Comparison of ENCODE assay signal across 10 cellular contexts in the genomic region with DNA sequence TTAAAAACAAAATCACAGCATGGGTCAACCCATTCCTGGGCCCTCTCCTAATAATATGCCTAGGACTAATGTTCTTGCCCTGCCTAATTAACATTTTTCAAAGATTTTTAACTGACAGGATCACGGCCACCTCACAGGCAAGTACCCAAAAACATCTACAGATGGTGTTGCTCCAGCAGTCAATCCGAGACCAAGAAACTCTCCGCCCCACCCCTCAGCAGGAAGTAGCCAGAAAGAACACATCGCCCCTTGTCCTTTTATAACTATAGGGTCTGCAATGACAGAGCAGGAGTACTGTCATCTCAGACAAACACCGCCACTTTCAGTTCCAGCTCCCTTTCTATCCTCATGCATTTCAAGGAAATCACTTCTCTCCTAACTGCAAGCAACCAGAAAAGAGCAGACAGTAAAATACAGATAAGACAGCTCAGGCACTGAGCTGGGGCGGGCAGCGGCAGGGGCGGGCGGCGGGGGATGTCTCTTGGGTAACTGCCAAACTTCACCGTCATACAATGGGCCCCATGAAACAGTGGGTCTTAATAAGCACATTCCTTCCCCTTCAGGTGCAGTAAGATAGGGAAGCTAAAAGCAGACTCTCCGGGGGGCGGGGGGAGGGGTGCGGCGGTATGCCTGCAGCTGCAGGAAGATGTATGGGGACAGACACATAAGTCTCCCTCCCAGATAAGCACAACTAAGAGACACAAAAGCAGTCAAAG.
DNase-seq lines count a peak whose midpoint lies in the region; ATAC-seq and TF ChIP-seq lines count a peak whose summit lies in the region.
"Had no signal": no experiment of that assay in that cellular context is flagged by ENCODE, and none has a peak within 500 bp of the region (broad histone marks: within the 10 kb centered on the region; RNA-seq: fewer than 3 reads in every experiment).

No MANE protein-coding gene starts in this region.

- TF ChIP-seq CTCF in brain (conservative IDR thresholded peaks at IDR 0.05) (no peak), smooth muscle cell (IDR thresholded peaks at IDR 0.05; ENCODE audit: borderline replicate concordance, insufficient read depth, poor library complexity, severe bottlenecking) (no peak), lower leg skin (IDR thresholded peaks at IDR 0.05) (no peak), foreskin fibroblast (IDR thresholded peaks at IDR 0.05; ENCODE audit: low read depth, low read length) (no peak)

- peak overlapping the region; percentile 55 for H3K4me2 ChIP-seq in smooth muscle cell

- peak; percentile 80 for ATAC-seq in activated CD4-positive, alpha-beta T cell treated with anti-CD3 and anti-CD28 coated beads for 36 hours

- H3K4me3 ChIP-seq in smooth muscle cell, result peak overlapping the region; percentile 37
- H3K4me3 ChIP-seq in lower leg skin (ENCODE audit: low read depth, poor library complexity, severe bottlenecking), result no peak overlapping the region
- H3K4me3 ChIP-seq in foreskin fibroblast (ENCODE audit: low read depth in 1 of 2, low read length in 2 of 2), result no peak overlapping the region

- no peaks in the 10 kb centered on the region for H3K27me3 Mint-ChIP-seq in activated CD4-positive, alpha-beta T cell treated with anti-CD3 and anti-CD28 coated beads for 36 hours
- H3K27me3 Mint-ChIP-seq in brain, result no peaks in the 10 kb centered on the region

- H3K4me1 ChIP-seq in smooth muscle cell (ENCODE audit: low read depth), result peaks cover 4% of the 10 kb centered on the region
- H3K4me1 ChIP-seq: breast epithelium had no signal

- H3K9me3 Mint-ChIP-seq in activated CD4-positive, alpha-beta T cell treated with anti-CD3 and anti-CD28 coated beads for 36 hours (ENCODE audit: low read depth), result no peaks in the 10 kb centered on the region
- peaks cover 0 to 9% (median 3%) of the 10 kb centered on the region in 5 experiments for H3K9me3 Mint-ChIP-seq in brain

- no peaks in the 10 kb centered on the region for H3K36me3 ChIP-seq in smooth muscle cell (ENCODE audit: low read depth)
- H3K36me3 ChIP-seq: breast epithelium had no signal

- peak overlapping the region; percentile 18 for H3K27ac Mint-ChIP-seq in activated CD4-positive, alpha-beta T cell treated with anti-CD3 and anti-CD28 coated beads for 36 hours
- H3K27ac Mint-ChIP-seq in brain, result peak overlapping the region in 2 of 5 experiments; percentile 60 to 90

- no peak for TF ChIP-seq POLR2A in lower leg skin (IDR thresholded peaks at IDR 0.05)

- H3K27ac ChIP-seq in smooth muscle cell (ENCODE audit: low read depth), result no peak overlapping the region
- H3K27ac ChIP-seq: breast epithelium had no signal

- H3K4me3 Mint-ChIP-seq in activated CD4-positive, alpha-beta T cell treated with anti-CD3 and anti-CD28 coated beads for 36 hours, result peak overlapping the region; percentile 51
- H3K4me3 Mint-ChIP-seq in brain, result peak overlapping the region in 4 of 5 experiments; percentile 26 to 81 (median 48)

- peak; percentile 44 for DNase-seq in activated CD4-positive, alpha-beta T cell treated with anti-CD3 and anti-CD28 coated beads for 36 hours
- no peak for DNase-seq in activated CD4-positive, alpha-beta T cell treated with anti-CD3 and anti-CD28 coated beads for 1 hour
- DNase-seq in NCI-H2227 (lab: John Stamatoyannopoulos, UW; ENCODE audit: unreplicated experiment) (peak; percentile 72), smooth muscle cell (lab: John Stamatoyannopoulos, UW; ENCODE audit: unreplicated experiment) (no peak), lower leg skin (ENCODE audit: low spot score in 2 of 2) (no peak), kidney glomerular epithelial cell (lab: John Stamatoyannopoulos, UW) (no peak), foreskin fibroblast (no peak)
- DNase-seq: kidney had no signal

- intact Hi-C loops in activated CD4-positive, alpha-beta T cell treated with anti-CD3 and anti-CD28 coated beads for 36 hours (cut with DNase I, micrococcal nuclease), result loop anchor here in 1 of 2 experiments (5.0 kb wide), 1 partner anchor 86 kb away; no protein-coding TSS in a partner anchor
- intact Hi-C loops in lower leg skin (cut with DNase I; ENCODE audit: low total_unique reads), result no loop called here

- CTCF ChIA-PET in activated CD4-positive, alpha-beta T cell treated with anti-CD3 and anti-CD28 coated beads for 36 hours (lab: Charles Lee), result interaction anchor here (1.0 kb wide), 1 partner anchor 94 kb away, joined by 3 read pairs; no protein-coding TSS in a partner anchor

- H3K79me2 ChIP-seq in smooth muscle cell (ENCODE audit: low read depth), result no peaks in the 10 kb centered on the region

- H3K9ac ChIP-seq in smooth muscle cell (ENCODE audit: low read depth), result no peak overlapping the region

- H3K9me3 ChIP-seq in smooth muscle cell (replicated peaks; ENCODE audit: low read depth), result no peaks in the 10 kb centered on the region

- H4K20me1 ChIP-seq in smooth muscle cell (ENCODE audit: low read depth), result no peaks in the 10 kb centered on the region

- POLR2A ChIA-PET in activated CD4-positive, alpha-beta T cell treated with anti-CD3 and anti-CD28 coated beads for 36 hours (lab: Charles Lee), result no interaction called here

- H3F3A ChIP-seq in smooth muscle cell (ENCODE audit: low read depth), result no peaks in the 10 kb centered on the region

- peak overlapping the region; percentile 37 for H2AFZ ChIP-seq in smooth muscle cell (ENCODE audit: low read depth)

- H3K4me1 Mint-ChIP-seq in activated CD4-positive, alpha-beta T cell treated with anti-CD3 and anti-CD28 coated beads for 36 hours, result peaks cover 8% of the 10 kb centered on the region
- H3K4me1 Mint-ChIP-seq in brain, result peaks cover 8% of the 10 kb centered on the region

- WGBS in smooth muscle cell (ENCODE audit: low lambda C conversion rate), result 63% methylated on average over 15 of the region's 15 CpGs
- 23 to 66% methylated on average over 13 to 15 of the region's 15 CpGs for WGBS in lower leg skin, 2 donors

- no peaks in the 10 kb centered on the region for H3K27me3 ChIP-seq in smooth muscle cell (ENCODE audit: low read depth)
- H3K27me3 ChIP-seq: breast epithelium had no signal

- H3K36me3 Mint-ChIP-seq in activated CD4-positive, alpha-beta T cell treated with anti-CD3 and anti-CD28 coated beads for 36 hours (ENCODE audit: low read depth), result no peaks in the 10 kb centered on the region
- no peaks in the 10 kb centered on the region for H3K36me3 Mint-ChIP-seq in brain

Comparison
In these comparisons a context has a peak if more than half of its experiments do, and no peak if none do; other contexts are left out.
1. DNase-seq: peak in activated CD4-positive, alpha-beta T cell treated with anti-CD3 and anti-CD28 coated beads for 36 hours (single experiment) and NCI-H2227 (single experiment); none in activated CD4-positive, alpha-beta T cell treated with anti-CD3 and anti-CD28 coated beads for 1 hour (single experiment), smooth muscle cell (single experiment), lower leg skin (0 of 2), kidney glomerular epithelial cell (single experiment) and foreskin fibroblast (0 of 2).